Comparison of ENCODE assay signal across 15 cellular contexts in the genomic region with DNA sequence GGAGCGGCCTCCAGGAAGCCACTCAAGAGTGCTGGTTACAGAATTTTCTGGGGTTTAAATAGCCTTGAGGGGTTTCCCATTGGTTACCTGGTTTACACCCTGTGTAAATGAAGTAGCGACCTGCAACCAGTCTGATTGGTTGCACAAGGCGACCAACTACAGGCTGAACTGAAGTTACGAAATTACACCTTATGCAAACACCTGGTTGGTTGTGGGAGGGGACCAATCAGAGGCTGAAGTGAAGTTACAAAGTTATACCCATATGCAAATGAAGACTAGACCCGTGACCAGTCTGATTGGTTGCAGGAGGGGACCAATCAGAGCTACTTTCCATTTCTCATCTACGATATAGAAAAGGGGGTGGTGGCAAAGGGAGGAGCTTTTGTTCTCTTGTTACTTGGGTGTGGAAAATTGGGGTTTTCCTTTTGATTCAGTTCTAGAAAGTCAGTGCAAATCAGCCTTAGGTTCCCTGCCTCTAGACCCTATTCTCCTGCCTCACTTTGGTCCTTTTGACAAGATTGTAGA. TPM values are rescaled to one million over a fixed set of nuclear protein-coding genes. Genes with fewer than 3 reads are reported as not detected.
A peak's percentile ranks its signal among the peaks of the same experiment; 100 is the strongest.
DNase-seq lines count a peak whose midpoint lies in the region; ATAC-seq, FAIRE-seq and TF ChIP-seq lines count a peak whose summit lies in the region.
"Had no signal": no experiment of that assay in that cellular context is flagged by ENCODE, and none has a peak within 500 bp of the region (broad histone marks: within the 10 kb centered on the region; RNA-seq: fewer than 3 reads in every experiment).

No MANE protein-coding gene starts in this region.

- H3K4me3 Mint-ChIP-seq in activated CD4-positive, alpha-beta memory T cell treated with anti-CD3 and anti-CD28 coated beads, Interleukin-2, amount 10 ng/mL, durations not matched to agents 7 days and 5 days = no peak overlapping the region
- no peak overlapping the region for H3K4me3 Mint-ChIP-seq in stimulated activated naive CD8-positive, alpha-beta T cell treated with anti-CD3 and anti-CD28 coated beads, Interleukin-15, amount 100 ng/mL, for 72 hours
- H3K4me3 Mint-ChIP-seq: activated naive CD8-positive, alpha-beta T cell had no signal

- H3K27me3 ChIP-seq in MM.1S (replicated peaks; ENCODE audit: insufficient read depth, low read length) (peaks cover 61% of the 10 kb centered on the region), MG63 (no peaks in the 10 kb centered on the region)
- H3K27me3 ChIP-seq: right lobe of liver had no signal

- H2AFZ ChIP-seq in MM.1S (ENCODE audit: low read length) = peak overlapping the region; percentile 93

- peak overlapping the region; percentile 40 for H3K27ac Mint-ChIP-seq in activated CD4-positive, alpha-beta memory T cell treated with anti-CD3 and anti-CD28 coated beads, Interleukin-2, amount 10 ng/mL, durations not matched to agents 7 days and 5 days
- no peak overlapping the region for H3K27ac Mint-ChIP-seq in stimulated activated naive CD8-positive, alpha-beta T cell treated with anti-CD3 and anti-CD28 coated beads, Interleukin-15, amount 100 ng/mL, for 72 hours
- H3K27ac Mint-ChIP-seq: activated naive CD8-positive, alpha-beta T cell had no signal

- TF ChIP-seq POLR2A in GM12892 (IDR thresholded peaks at IDR 0.05; ENCODE audit: low read depth, low read length) = no peak

- H3K4me3 ChIP-seq in MM.1S (ENCODE audit: low read length) (peak overlapping the region; percentile 64), MG63 (no peak overlapping the region)
- H3K4me3 ChIP-seq: right lobe of liver, SK-N-MC had no signal

- no peaks in the 10 kb centered on the region for H3K27me3 Mint-ChIP-seq in activated CD4-positive, alpha-beta memory T cell treated with anti-CD3 and anti-CD28 coated beads, Interleukin-2, amount 10 ng/mL, durations not matched to agents 7 days and 5 days
- H3K27me3 Mint-ChIP-seq in stimulated activated naive CD8-positive, alpha-beta T cell treated with anti-CD3 and anti-CD28 coated beads, Interleukin-15, amount 100 ng/mL, for 72 hours = peaks cover 8% of the 10 kb centered on the region

- FAIRE-seq in GM12892 (lab: Jason Lieb, UNC) = no peak

- peaks cover 14% of the 10 kb centered on the region for H3F3A ChIP-seq in MM.1S (ENCODE audit: insufficient read depth, low read length)

- DNase-seq in left cardiac atrium = peak; percentile 1
- DNase-seq in left ventricle myocardium superior = no peak
- peak; percentile 97 for DNase-seq in MM.1S
- DNase-seq in activated CD4-positive, alpha-beta memory T cell treated with anti-CD3 and anti-CD28 coated beads, Interleukin-2, amount 10 ng/mL, durations not matched to agents 7 days and 5 days = peak; percentile 29
- DNase-seq in stimulated activated naive CD8-positive, alpha-beta T cell treated with anti-CD3 and anti-CD28 coated beads, Interleukin-15, amount 100 ng/mL, for 72 hours = no peak
- DNase-seq in MG63 = no peak
- DNase-seq in GF-D8 (lab: John Stamatoyannopoulos, UW) = no peak
- no peak for DNase-seq in GM12892 (ENCODE audit: insufficient read length)
- DNase-seq: activated CD4-positive, alpha-beta T cell treated with anti-CD3 and anti-CD28 coated beads, Interleukin-2, amount 50 U/mL, for 1 hour; glutamatergic neuron; NCI-H2029 had no signal

- H3K36me3 Mint-ChIP-seq in activated CD4-positive, alpha-beta memory T cell treated with anti-CD3 and anti-CD28 coated beads, Interleukin-2, amount 10 ng/mL, durations not matched to agents 7 days and 5 days (ENCODE audit: low read depth) = no peaks in the 10 kb centered on the region
- H3K36me3 Mint-ChIP-seq: activated naive CD8-positive, alpha-beta T cell had no signal

- H3K27ac ChIP-seq in MM.1S (ENCODE audit: low read length) = peak overlapping the region; percentile 37; the same call in 1 of the 2 replicates
- H3K27ac ChIP-seq: epithelial cell of prostate, right lobe of liver, SK-N-MC had no signal

- H3K4me2 ChIP-seq in MM.1S (ENCODE audit: low read depth, low read length) = peak overlapping the region; percentile 90

- peak overlapping the region; percentile 27; the same call in 1 of the 2 replicates for H3K9ac ChIP-seq in MM.1S (ENCODE audit: low read length)

- H3K9me3 ChIP-seq in MM.1S (replicated peaks; ENCODE audit: insufficient read depth, low read length) (no peaks in the 10 kb centered on the region), MG63 (no peaks in the 10 kb centered on the region)
- H3K9me3 ChIP-seq: right lobe of liver had no signal

- no peaks in the 10 kb centered on the region for H4K20me1 ChIP-seq in MM.1S (ENCODE audit: insufficient read depth, low read length)

- peaks cover 5% of the 10 kb centered on the region; the same call in 1 of the 2 replicates for H3K4me1 ChIP-seq in MM.1S (ENCODE audit: low read length)
- H3K4me1 ChIP-seq: right lobe of liver had no signal

- no peaks in the 10 kb centered on the region for H3K9me3 Mint-ChIP-seq in activated CD4-positive, alpha-beta memory T cell treated with anti-CD3 and anti-CD28 coated beads, Interleukin-2, amount 10 ng/mL, durations not matched to agents 7 days and 5 days
- peaks cover 0 to 4% of the 10 kb centered on the region in 2 donors for H3K9me3 Mint-ChIP-seq in stimulated activated naive CD8-positive, alpha-beta T cell treated with anti-CD3 and anti-CD28 coated beads, Interleukin-15, amount 100 ng/mL, for 72 hours

- H3K79me2 ChIP-seq in MM.1S (ENCODE audit: low read length) = no peaks in the 10 kb centered on the region

- TF ChIP-seq CTCF in MM.1S (IDR thresholded peaks at IDR 0.05; ENCODE audit: low read length) = no peak

- intact Hi-C loops in left cardiac atrium (cut with DNase I) = no loop called here
- intact Hi-C loops in left ventricle myocardium superior (cut with micrococcal nuclease) = no loop called here

- ATAC-seq in left cardiac atrium (no peak), left ventricle myocardium superior (no peak)
- ATAC-seq in stimulated activated naive CD8-positive, alpha-beta T cell treated with anti-CD3 and anti-CD28 coated beads, Interleukin-15, amount 100 ng/mL, for 72 hours = peak; percentile 70
- ATAC-seq: right lobe of liver had no signal

- CTCF ChIA-PET in activated CD4-positive, alpha-beta memory T cell treated with anti-CD3 and anti-CD28 coated beads, Interleukin-2, amount 10 ng/mL, durations not matched to agents 7 days and 5 days (lab: Charles Lee) = no interaction called here

- H3K9me2 ChIP-seq in MM.1S (replicated peaks; ENCODE audit: insufficient read depth, low read length) = no peaks in the 10 kb centered on the region

- peaks cover 15% of the 10 kb centered on the region for H3K4me1 Mint-ChIP-seq in activated CD4-positive, alpha-beta memory T cell treated with anti-CD3 and anti-CD28 coated beads, Interleukin-2, amount 10 ng/mL, durations not matched to agents 7 days and 5 days
- peaks cover 5% of the 10 kb centered on the region for H3K4me1 Mint-ChIP-seq in stimulated activated naive CD8-positive, alpha-beta T cell treated with anti-CD3 and anti-CD28 coated beads, Interleukin-15, amount 100 ng/mL, for 72 hours

- no peaks in the 10 kb centered on the region for H3K36me3 ChIP-seq in MM.1S (replicated peaks; ENCODE audit: insufficient read depth, low read length)
- no peaks in the 10 kb centered on the region for H3K36me3 ChIP-seq in MG63
- H3K36me3 ChIP-seq: right lobe of liver had no signal

- POLR2A ChIA-PET in activated CD4-positive, alpha-beta memory T cell treated with anti-CD3 and anti-CD28 coated beads, Interleukin-2, amount 10 ng/mL, durations not matched to agents 7 days and 5 days (lab: Charles Lee) = no interaction called here

RNA-seq across cellular contexts. Expression of gene C1orf174, which starts 22.2 kb away (rescaled TPM):
- total RNA-seq in left cardiac atrium (10 to 100 TPM; 13.2 to 14.0 TPM), left ventricle myocardium superior (14.4 TPM)
- 10 to 100 TPM; 24.1 to 25.5 TPM for total RNA-seq in activated CD4-positive, alpha-beta memory T cell treated with anti-CD3 and anti-CD28 coated beads, Interleukin-2, amount 10 ng/mL, durations not matched to agents 7 days and 5 days
- total RNA-seq in MG63 (2014; rRNA removed; shearing (Covaris generic); ENCODE audit: low replicate concordance) = 49.3 and 61.2 TPM in 2 replicates
- polyA plus RNA-seq in GM12892 (2012; ENCODE audit: missing spikeins) = 31.6 TPM

Comparison
In these comparisons a context has a peak if more than half of its experiments do, and no peak if none do; other contexts are left out.
1. DNase-seq: peak in left cardiac atrium (single experiment), MM.1S (single experiment) and activated CD4-positive, alpha-beta memory T cell treated with anti-CD3 and anti-CD28 coated beads, Interleukin-2, amount 10 ng/mL, durations not matched to agents 7 days and 5 days (single experiment); none in left ventricle myocardium superior (single experiment), stimulated activated naive CD8-positive, alpha-beta T cell treated with anti-CD3 and anti-CD28 coated beads, Interleukin-15, amount 100 ng/mL, for 72 hours (0 of 2), MG63 (single experiment), GF-D8 (single experiment) and GM12892 (single experiment).